Comparison of ENCODE assay signal across 13 cellular contexts in the genomic region with DNA sequence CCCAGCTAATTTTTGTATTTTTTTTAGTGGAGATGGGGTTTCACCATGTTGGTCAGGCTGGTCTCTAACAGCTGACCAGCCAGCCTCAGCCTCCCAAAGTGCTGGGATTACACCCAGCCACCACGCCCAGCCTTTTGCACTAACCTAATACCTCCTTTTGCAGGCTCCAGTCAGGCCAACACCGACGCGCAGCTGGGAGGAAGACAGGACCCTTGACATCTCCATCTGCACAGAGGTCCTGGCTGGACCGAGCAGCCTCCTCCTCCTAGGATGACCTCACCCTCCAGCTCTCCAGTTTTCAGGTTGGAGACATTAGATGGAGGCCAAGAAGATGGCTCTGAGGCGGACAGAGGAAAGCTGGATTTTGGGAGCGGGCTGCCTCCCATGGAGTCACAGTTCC. TPM values are rescaled to one million over a fixed set of nuclear protein-coding genes. Genes with fewer than 3 reads are reported as not detected.
A peak's percentile ranks its signal among the peaks of the same experiment; 100 is the strongest.
DNase-seq lines count a peak whose midpoint lies in the region; ATAC-seq and TF ChIP-seq lines count a peak whose summit lies in the region.
"Had no signal": no experiment of that assay in that cellular context is flagged by ENCODE, and none has a peak within 500 bp of the region (broad histone marks: within the 10 kb centered on the region; RNA-seq: fewer than 3 reads in every experiment).

No MANE protein-coding gene starts in this region.

- peak overlapping the region; percentile 87 for H4K91ac ChIP-seq in trophoblast cell (ENCODE audit: low read depth, low read length)

- H4K8ac ChIP-seq in trophoblast cell (ENCODE audit: low read depth, low read length): no peak overlapping the region

- no peaks in the 10 kb centered on the region for H3K9me3 ChIP-seq in BLaER1 treated with 17β-estradiol and CSF1 and Interleukin-3, amounts not matched to agents 10 nM and 100 nM (replicated peaks in 1 of 11)
- no peaks in the 10 kb centered on the region for H3K9me3 ChIP-seq in ascending aorta
- peaks cover 3% of the 10 kb centered on the region for H3K9me3 ChIP-seq in trophoblast cell (ENCODE audit: insufficient read depth, low read depth, low read length)

- H3K4me2 ChIP-seq in BLaER1 treated with 17β-estradiol and CSF1 and Interleukin-3, amounts not matched to agents 10 nM and 100 nM: peak overlapping the region; percentile 91 to 99 (median 98)
- no peak overlapping the region for H3K4me2 ChIP-seq in trophoblast cell (ENCODE audit: low read length)

- H3K27ac ChIP-seq in BLaER1 treated with 17β-estradiol and CSF1 and Interleukin-3, amounts not matched to agents 10 nM and 100 nM: peak overlapping the region; percentile 5 to 96 (median 90); a peak in 17 of 22 replicates
- H3K27ac ChIP-seq in ascending aorta (peak overlapping the region; percentile 84 to 97), trophoblast cell (ENCODE audit: low read depth, low read length) (no peak overlapping the region)
- H3K27ac ChIP-seq: epithelial cell of prostate, RWPE1 had no signal

- H2AK5ac ChIP-seq in trophoblast cell (ENCODE audit: low read length): peak overlapping the region; percentile 43

- peaks cover 27% of the 10 kb centered on the region for H3K79me1 ChIP-seq in trophoblast cell (ENCODE audit: low read length)

- no peak overlapping the region for H2AFZ ChIP-seq in trophoblast cell (ENCODE audit: insufficient read depth, low read length, poor library complexity)

- intact Hi-C loops in ascending aorta (cut with DNase I): no loop called here

- H3K79me2 ChIP-seq in trophoblast cell (ENCODE audit: control insufficient read depth, insufficient read depth, low read length, poor library complexity): peaks cover 2% of the 10 kb centered on the region

- no peak for ATAC-seq in HG03442 (IDR thresholded peaks at IDR 0.05; ENCODE audit: unreplicated experiment)

- H3K27me3 ChIP-seq in BLaER1 treated with 17β-estradiol and CSF1 and Interleukin-3, amounts not matched to agents 10 nM and 100 nM: no peaks in the 10 kb centered on the region
- no peaks in the 10 kb centered on the region for H3K27me3 ChIP-seq in GM06990 (replicated peaks; ENCODE audit: control insufficient read depth, insufficient read depth, low read length)
- no peaks in the 10 kb centered on the region for H3K27me3 ChIP-seq in ascending aorta
- no peaks in the 10 kb centered on the region for H3K27me3 ChIP-seq in trophoblast cell (ENCODE audit: insufficient read depth, low read length)

- peak overlapping the region; percentile 15 for H3K4ac ChIP-seq in trophoblast cell (ENCODE audit: low read depth, low read length)

- H2BK12ac ChIP-seq in trophoblast cell (ENCODE audit: low read length): peak overlapping the region; percentile 34

- TF ChIP-seq CTCF in GM06990 (IDR thresholded peaks at IDR 0.05; ENCODE audit: insufficient read depth, low read length, poor library complexity, severe bottlenecking): no peak
- TF ChIP-seq CTCF in ascending aorta (IDR thresholded peaks at IDR 0.05): no peak

- H3K18ac ChIP-seq in trophoblast cell (ENCODE audit: low read length): peak overlapping the region; percentile 63

- H4K12ac ChIP-seq in trophoblast cell (ENCODE audit: low read depth, low read length): no peak overlapping the region

- H2BK5ac ChIP-seq in trophoblast cell (ENCODE audit: low read depth, low read length, poor library complexity): no peak overlapping the region

- DNase-seq in GM06990 (ENCODE audit: extremely low read depth, insufficient read length): no peak
- DNase-seq in ascending aorta (ENCODE audit: low spot score in 2 of 2): no peak
- no peak for DNase-seq in trophoblast cell
- DNase-seq in NCI-H1092 (lab: John Stamatoyannopoulos, UW): no peak
- no peak for DNase-seq in activated effector memory CD4-positive, alpha-beta T cell treated with anti-CD3 and anti-CD28 coated beads, Interleukin-2, amount 50 U/mL, for 16 hours
- DNase-seq in GM19238 (ENCODE audit: insufficient read length, low spot score): no peak
- DNase-seq: activated CD8-positive, alpha-beta memory T cell treated with anti-CD3 and anti-CD28 coated beads, Interleukin-2, amount 50 U/mL, for 48 hours; NCI-H1436; NCI-H510A treated with DMSO at 0.1 percent for 48 hours had no signal

- H3K9ac ChIP-seq in BLaER1 treated with 17β-estradiol and CSF1 and Interleukin-3, amounts not matched to agents 10 nM and 100 nM: peak overlapping the region in 5 of 11 experiments; percentile 22 to 90 (median 24); a peak in 5 of 22 replicates
- no peak overlapping the region for H3K9ac ChIP-seq in trophoblast cell (ENCODE audit: low read length)

- H3K36me3 ChIP-seq in BLaER1 treated with 17β-estradiol and CSF1 and Interleukin-3, amounts not matched to agents 10 nM and 100 nM: peaks cover under 1 to 48% (median 16%) of the 10 kb centered on the region in 11 experiments; a peak in 16 of 22 replicates
- H3K36me3 ChIP-seq in GM06990 (ENCODE audit: control insufficient read depth, insufficient read depth, low read length) (peaks cover 23% of the 10 kb centered on the region), ascending aorta (no peaks in the 10 kb centered on the region), trophoblast cell (ENCODE audit: control insufficient read depth in 1 of 2, insufficient read depth in 2 of 2, low read length in 2 of 2) (peaks cover 0 to 3% of the 10 kb centered on the region in 2 experiments)

- no peak overlapping the region for H3K23ac ChIP-seq in trophoblast cell (ENCODE audit: low read length)

- no CpG with 5 or more reads among the region's 7 CpGs for WGBS in trophoblast cell (ENCODE audit: extremely low coverage, insufficient coverage, insufficient read length)

- peaks cover 3 to 57% (median 23%) of the 10 kb centered on the region in 11 experiments; a peak in 18 of 22 replicates for H4K20me1 ChIP-seq in BLaER1 treated with 17β-estradiol and CSF1 and Interleukin-3, amounts not matched to agents 10 nM and 100 nM

- peaks cover 53 to 65% (median 62%) of the 10 kb centered on the region in 10 experiments for H3K4me1 ChIP-seq in BLaER1 treated with 17β-estradiol and CSF1 and Interleukin-3, amounts not matched to agents 10 nM and 100 nM
- H3K4me1 ChIP-seq in ascending aorta (peaks cover 14 to 28% of the 10 kb centered on the region in 2 donors), trophoblast cell (ENCODE audit: control insufficient read depth in 1 of 2, insufficient read depth in 2 of 2, low read length in 2 of 2) (peaks cover 26 to 33% of the 10 kb centered on the region in 2 experiments)

- H2BK120ac ChIP-seq in trophoblast cell (ENCODE audit: insufficient read depth, low read length, poor library complexity): peak overlapping the region; percentile 12

- H3K4me3 ChIP-seq in BLaER1 treated with 17β-estradiol and CSF1 and Interleukin-3, amounts not matched to agents 10 nM and 100 nM: peak overlapping the region in 6 of 10 experiments; percentile 69 to 91 (median 85); a peak in 12 of 20 replicates
- H3K4me3 ChIP-seq in GM06990 (replicated peaks; ENCODE audit: low read depth, low read length) (peak overlapping the region; percentile 10), ascending aorta (no peak overlapping the region), trophoblast cell (ENCODE audit: low read depth, low read length) (no peak overlapping the region)

- H3K14ac ChIP-seq in trophoblast cell (ENCODE audit: low read length): no peak overlapping the region

RNA-seq across cellular contexts. Expression of a gene that starts 2.0 kb away (rescaled TPM):
- 26.1 TPM for total RNA-seq in ascending aorta
- 202 and 233 TPM in 2 replicates for polyA plus RNA-seq in trophoblast cell (2013)

RNA-seq across cellular contexts. Expression of a gene that starts 36.5 kb away (rescaled TPM):
- 615 TPM for total RNA-seq in ascending aorta
- polyA plus RNA-seq in trophoblast cell (2013): 2,269 and 2,298 TPM in 2 replicates

Comparison
In these comparisons a context has a peak if more than half of its experiments do, and no peak if none do; other contexts are left out.
1. H3K4me3 ChIP-seq: peak in BLaER1 treated with 17β-estradiol and CSF1 and Interleukin-3, amounts not matched to agents 10 nM and 100 nM (6 of 10) and GM06990 (single experiment); none in ascending aorta (0 of 2) and trophoblast cell (single experiment).